Comparison of ENCODE assay signal across 11 cellular contexts in the genomic region with DNA sequence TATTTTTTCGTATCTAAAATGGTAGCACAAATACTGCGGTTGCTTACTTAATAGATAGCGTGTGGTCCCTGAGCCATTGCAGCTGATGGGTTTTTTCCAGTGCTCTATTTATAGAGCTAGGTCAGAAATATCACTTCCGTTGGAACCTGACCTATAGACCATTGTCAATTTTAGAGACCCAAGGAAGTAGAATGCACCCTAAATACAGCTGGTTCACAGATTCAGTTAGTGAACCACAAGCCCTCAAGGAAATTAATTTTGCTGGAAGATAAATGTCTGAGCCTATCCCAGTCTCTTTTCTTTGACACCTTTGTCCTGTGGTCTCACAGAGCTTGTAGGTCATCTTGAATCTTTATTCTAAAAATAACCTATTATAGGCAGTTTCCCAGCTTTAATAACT.
DNase-seq lines count a peak whose midpoint lies in the region; ATAC-seq lines count a peak whose summit lies in the region.
"Had no signal": no experiment of that assay in that cellular context is flagged by ENCODE, and none has a peak within 500 bp of the region (broad histone marks: within the 10 kb centered on the region; RNA-seq: fewer than 3 reads in every experiment).

No MANE protein-coding gene starts in this region.

- no peaks in the 10 kb centered on the region for H3K27me3 Mint-ChIP-seq in activated naive CD4-positive, alpha-beta T cell treated with anti-CD3 and anti-CD28 coated beads for 36 hours (ENCODE audit: low read depth)

- CTCF ChIA-PET in activated naive CD4-positive, alpha-beta T cell treated with anti-CD3 and anti-CD28 coated beads for 36 hours (lab: Charles Lee) = interaction anchor here (0.7 kb wide), 1 partner anchor 9 kb away, joined by 3 read pairs; no protein-coding TSS in a partner anchor

- peak; percentile 35 for DNase-seq in hepatic stellate cell (ENCODE audit: low spot score)
- no peak for DNase-seq in stimulated activated CD4-positive, alpha-beta T cell treated with anti-CD3 and anti-CD28 coated beads, Interleukin-2, amount 100 ng/mL, for 48 hours
- DNase-seq in NCI-H1048 (lab: John Stamatoyannopoulos, UW) = no peak
- DNase-seq in activated naive CD4-positive, alpha-beta T cell treated with anti-CD3 and anti-CD28 coated beads for 36 hours = no peak
- no peak for DNase-seq in CD1c-positive myeloid dendritic cell (ENCODE audit: extremely low spot score)
- DNase-seq: cerebellar nuclear complex, NCI-H1105 treated with DMSO at 0.1 percent for 48 hours, WERI-Rb-1 had no signal

- intact Hi-C loops in activated naive CD4-positive, alpha-beta T cell treated with anti-CD3 and anti-CD28 coated beads for 36 hours (cut with micrococcal nuclease) = loop anchor here (10.0 kb wide), 2 partner anchors 413 to 467 kb away; no protein-coding TSS in a partner anchor

- H3K4me3 Mint-ChIP-seq in activated naive CD4-positive, alpha-beta T cell treated with anti-CD3 and anti-CD28 coated beads for 36 hours = no peak overlapping the region

- H3K9me3 Mint-ChIP-seq in activated naive CD4-positive, alpha-beta T cell treated with anti-CD3 and anti-CD28 coated beads for 36 hours = no peaks in the 10 kb centered on the region

- no peak overlapping the region for H3K27ac Mint-ChIP-seq in activated naive CD4-positive, alpha-beta T cell treated with anti-CD3 and anti-CD28 coated beads for 36 hours

- peaks cover 27% of the 10 kb centered on the region for H3K4me1 Mint-ChIP-seq in activated naive CD4-positive, alpha-beta T cell treated with anti-CD3 and anti-CD28 coated beads for 36 hours (ENCODE audit: low read depth)

- ATAC-seq in GM18511 (IDR thresholded peaks at IDR 0.05; ENCODE audit: unreplicated experiment) = peak; percentile 80
- ATAC-seq in GM21529 (IDR thresholded peaks at IDR 0.05; ENCODE audit: unreplicated experiment) = peak; percentile 71
- peak; percentile 57 for ATAC-seq in HG03442 (IDR thresholded peaks at IDR 0.05; ENCODE audit: unreplicated experiment)

- no peaks in the 10 kb centered on the region for H3K36me3 Mint-ChIP-seq in activated naive CD4-positive, alpha-beta T cell treated with anti-CD3 and anti-CD28 coated beads for 36 hours (ENCODE audit: low read depth)
